Comparison of ENCODE assay signal across 17 cellular contexts in genomic region chr22:29641052-29641780, GRCh38. TPM values are rescaled to one million over a fixed set of nuclear protein-coding genes. Genes with fewer than 3 reads are reported as not detected.
DNase-seq lines count a peak whose midpoint lies in the region; ATAC-seq, FAIRE-seq and TF ChIP-seq lines count a peak whose summit lies in the region.
"Had no signal": no experiment of that assay in that cellular context is flagged by ENCODE, and none has a peak within 500 bp of the region (broad histone marks: within the 10 kb centered on the region; RNA-seq: fewer than 3 reads in every experiment).

No MANE protein-coding gene starts in this region.

- no peak for TF ChIP-seq CTCF in AG10803 (conservative IDR thresholded peaks at IDR 0.05; ENCODE audit: low read length)
- no peak for TF ChIP-seq CTCF in mucosa of descending colon (IDR thresholded peaks at IDR 0.05)
- no peak for TF ChIP-seq CTCF in kidney (IDR thresholded peaks at IDR 0.05; ENCODE audit: borderline replicate concordance, extremely low read depth, insufficient read depth)

- no peaks in the 10 kb centered on the region for H3K27me3 ChIP-seq in GM23248 (replicated peaks; ENCODE audit: insufficient read depth)
- H3K27me3 ChIP-seq: adrenal gland, BE2C had no signal

- no peaks in the 10 kb centered on the region for H3K27me3 Mint-ChIP-seq in T-helper 2 cell treated with Interferon-gamma antibody and Interleukin-4, amounts not matched to agents 5 μg/mL and 100 μg/mL, for 36 hours (ENCODE audit: low read depth)
- H3K27me3 Mint-ChIP-seq: stimulated activated naive B cell treated with anti-CD40 and anti-IgM and Interleukin-4, amounts not matched to agents 10 μg/mL and 1 μg/mL and 100 μg/mL, for 72 hours had no signal

- no peak overlapping the region for H2AFZ ChIP-seq in GM23248

- H3K27ac Mint-ChIP-seq in T-helper 2 cell treated with Interferon-gamma antibody and Interleukin-4, amounts not matched to agents 5 μg/mL and 100 μg/mL, for 36 hours: peak overlapping the region; percentile 54
- H3K27ac Mint-ChIP-seq: stimulated activated naive B cell treated with anti-CD40 and anti-IgM and Interleukin-4, amounts not matched to agents 10 μg/mL and 1 μg/mL and 100 μg/mL, for 72 hours had no signal

- H3K36me3 Mint-ChIP-seq in T-helper 2 cell treated with Interferon-gamma antibody and Interleukin-4, amounts not matched to agents 5 μg/mL and 100 μg/mL, for 36 hours (ENCODE audit: low read depth): peaks cover 26% of the 10 kb centered on the region

- H3K9ac ChIP-seq in GM23248 (peak overlapping the region; percentile 50), kidney (ENCODE audit: low read length in 2 of 2) (no peak overlapping the region)

- peaks cover 20% of the 10 kb centered on the region for H3K4me1 ChIP-seq in GM23248 (ENCODE audit: insufficient read depth)
- peaks cover 9% of the 10 kb centered on the region for H3K4me1 ChIP-seq in mucosa of descending colon (ENCODE audit: low read depth)
- peaks cover 0 to 8% of the 10 kb centered on the region in 2 donors for H3K4me1 ChIP-seq in kidney (ENCODE audit: control insufficient read depth in 1 of 2, insufficient read depth in 1 of 2, low read depth in 1 of 2, low read length in 2 of 2)
- H3K4me1 ChIP-seq: BE2C had no signal

- no peaks in the 10 kb centered on the region for H3K9me3 Mint-ChIP-seq in T-helper 2 cell treated with Interferon-gamma antibody and Interleukin-4, amounts not matched to agents 5 μg/mL and 100 μg/mL, for 36 hours
- H3K9me3 Mint-ChIP-seq: stimulated activated naive B cell treated with anti-CD40 and anti-IgM and Interleukin-4, amounts not matched to agents 10 μg/mL and 1 μg/mL and 100 μg/mL, for 72 hours had no signal

- peaks cover 19% of the 10 kb centered on the region for H3K4me1 Mint-ChIP-seq in T-helper 2 cell treated with Interferon-gamma antibody and Interleukin-4, amounts not matched to agents 5 μg/mL and 100 μg/mL, for 36 hours (ENCODE audit: low read depth)

- in situ Hi-C loops in GM23248 (cut with MboI): no loop called here

- peaks cover 20% of the 10 kb centered on the region for H3K36me3 ChIP-seq in GM23248 (ENCODE audit: low read depth)
- H3K36me3 ChIP-seq in mucosa of descending colon (ENCODE audit: low read depth): no peaks in the 10 kb centered on the region
- peaks cover 1 to 11% of the 10 kb centered on the region in 2 donors for H3K36me3 ChIP-seq in kidney (ENCODE audit: control insufficient read depth in 1 of 2, insufficient read depth in 2 of 2, low read length in 2 of 2)

- peak overlapping the region; percentile 66 for H3K4me2 ChIP-seq in GM23248 (ENCODE audit: unreplicated experiment)

- ATAC-seq in mucosa of descending colon (peak; percentile 56), HG03159 (IDR thresholded peaks at IDR 0.05; ENCODE audit: unreplicated experiment) (no peak)
- ATAC-seq: Right ventricle myocardium inferior; stimulated activated naive B cell treated with anti-CD40 and anti-IgM and Interleukin-4, amounts not matched to agents 10 μg/mL and 1 μg/mL and 100 μg/mL, for 72 hours had no signal

- H3K9me3 ChIP-seq in GM23248 (ENCODE audit: low read depth) (no peaks in the 10 kb centered on the region), mucosa of descending colon (no peaks in the 10 kb centered on the region), kidney (ENCODE audit: control insufficient read depth in 1 of 2, low read length in 2 of 2) (no peaks in the 10 kb centered on the region)
- H3K9me3 ChIP-seq: adrenal gland, BE2C had no signal

- peak overlapping the region; percentile 63 for H3K27ac ChIP-seq in GM23248
- H3K27ac ChIP-seq in kidney (ENCODE audit: low read depth in 2 of 2, low read length in 2 of 2): no peak overlapping the region
- H3K27ac ChIP-seq: adrenal gland had no signal

- no peak overlapping the region for H3K4me3 Mint-ChIP-seq in T-helper 2 cell treated with Interferon-gamma antibody and Interleukin-4, amounts not matched to agents 5 μg/mL and 100 μg/mL, for 36 hours
- H3K4me3 Mint-ChIP-seq: stimulated activated naive B cell treated with anti-CD40 and anti-IgM and Interleukin-4, amounts not matched to agents 10 μg/mL and 1 μg/mL and 100 μg/mL, for 72 hours had no signal

- peaks cover 26% of the 10 kb centered on the region; the same call in 1 of the 2 replicates for H3F3A ChIP-seq in GM23248 (ENCODE audit: insufficient read depth)

- no peak for FAIRE-seq in kidney (lab: Jason Lieb, UNC)
- FAIRE-seq: frontal cortex, islet of Langerhans had no signal

- peaks cover 47% of the 10 kb centered on the region for H3K79me2 ChIP-seq in GM23248 (ENCODE audit: insufficient read depth)

- H4K20me1 ChIP-seq in GM23248 (ENCODE audit: insufficient read depth): no peaks in the 10 kb centered on the region

- WGBS in GM23248 (ENCODE audit: low coverage in 1 of 2, low lambda C conversion rate in 2 of 2, missing lambda C conversion rate in 2 of 2), 2 experiments: 25% methylated on average over 10 of the region's 10 CpGs

- peak; percentile 80 for DNase-seq in AG10803 (ENCODE audit: low read depth)
- peak; percentile 78 for DNase-seq in GM23248
- DNase-seq in T-helper 2 cell treated with Interferon-gamma antibody and Interleukin-4, amounts not matched to agents 5 μg/mL and 100 μg/mL, for 36 hours (ENCODE audit: low spot score): no peak
- no peak for DNase-seq in mucosa of descending colon
- DNase-seq in kidney: no peak
- DNase-seq in C1 segment of cervical spinal cord (lab: John Stamatoyannopoulos, UW): no peak
- no peak for DNase-seq in stimulated activated naive CD4-positive, alpha-beta T cell (lab: John Stamatoyannopoulos, UW)
- DNase-seq: adrenal gland; BE2C; NCI-H1092 treated with DMSO at 0.1 percent for 48 hours; NCI-H446 treated with DMSO at 0.1 percent for 48 hours; stimulated activated CD4-positive, alpha-beta T cell treated with anti-CD3 and anti-CD28 coated beads, Interleukin-2, amount 100 ng/mL, for 48 hours; stimulated activated naive B cell treated with anti-CD40 and anti-IgM and Interleukin-4, amounts not matched to agents 10 μg/mL and 1 μg/mL and 100 μg/mL, for 72 hours had no signal

- intact Hi-C loops in mucosa of descending colon (cut with DNase I, micrococcal nuclease) (no loop called here), kidney (cut with DNase I) (no loop called here)

- H3K4me3 ChIP-seq in AG10803 (ENCODE audit: low read length) (peak overlapping the region; percentile 21; the same call in 1 of the 2 replicates), GM23248 (peak overlapping the region; percentile 36), mucosa of descending colon (no peak overlapping the region), kidney (ENCODE audit: low read length in 2 of 2) (no peak overlapping the region)
- H3K4me3 ChIP-seq: adrenal gland had no signal

- no peaks in the 10 kb centered on the region for H3K9me2 ChIP-seq in GM23248 (ENCODE audit: insufficient read depth)

RNA-seq across cellular contexts. Expression of gene NF2, which starts 37.8 kb away (rescaled TPM):
- 109 and 111 TPM in 2 replicates for total RNA-seq in GM23248 (2014; rRNA removed; shearing (Covaris generic))
- polyA plus RNA-seq in GM23248 (2016; fragmentation: Nextera tagmentation; extraction: Ambion mirVana): 62.9 and 71.8 TPM in 2 replicates
- 10 to 100 TPM; 32.3 to 45.2 (median 43.1) TPM for total RNA-seq in mucosa of descending colon
- total RNA-seq in kidney: 60.6 TPM
- 15.4 TPM for polyA plus RNA-seq in kidney (ENCODE audit: insufficient read depth, low read depth, low replicate concordance)

Comparison
In these comparisons a context has a peak if more than half of its experiments do, and no peak if none do; other contexts are left out.
1. DNase-seq: peak in AG10803 (single experiment) and GM23248 (single experiment); none in T-helper 2 cell treated with Interferon-gamma antibody and Interleukin-4, amounts not matched to agents 5 μg/mL and 100 μg/mL, for 36 hours (single experiment), mucosa of descending colon (0 of 3), kidney (single experiment), C1 segment of cervical spinal cord (0 of 14) and stimulated activated naive CD4-positive, alpha-beta T cell (0 of 6).
2. H3K4me3 ChIP-seq: peak in AG10803 (single experiment) and GM23248 (single experiment); none in mucosa of descending colon (single experiment) and kidney (0 of 2).